18 cellular contexts compared by ENCODE assay signal in the genomic region with DNA sequence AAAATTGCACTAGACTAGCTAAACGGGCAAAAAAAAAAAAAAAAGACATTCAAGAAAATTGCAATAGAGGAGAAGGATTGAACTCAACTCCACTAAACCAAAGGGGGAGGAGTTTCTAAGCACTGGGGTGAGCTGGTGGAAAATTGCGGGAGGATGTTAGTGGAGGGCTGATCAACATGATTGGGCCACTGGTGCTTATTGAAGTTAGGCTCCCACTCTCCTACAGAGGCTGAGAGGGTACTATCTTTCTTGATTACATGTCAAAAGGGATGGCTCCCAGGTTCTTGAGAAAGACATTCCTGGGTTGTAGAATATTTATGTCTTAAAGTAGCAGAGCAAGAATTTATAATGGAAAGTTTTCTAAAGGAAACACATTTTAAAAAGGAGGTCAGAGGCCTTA.
"Had no signal": no experiment of that assay in that cellular context is flagged by ENCODE, and none has a peak within 500 bp of the region (broad histone marks: within the 10 kb centered on the region; RNA-seq: fewer than 3 reads in every experiment).

No MANE protein-coding gene starts in this region.

- ATAC-seq: mucosa of descending colon; natural killer cell; stimulated activated naive B cell treated with anti-CD40 and anti-IgM and Interleukin-4, amounts not matched to agents 10 μg/mL and 1 μg/mL and 100 μg/mL, for 72 hours had no signal

- FAIRE-seq: endothelial cell of umbilical vein, islet of Langerhans had no signal

- H3K27me3 ChIP-seq: colonic mucosa, foreskin keratinocyte, right atrium auricular region, sigmoid colon had no signal

- H3K27ac ChIP-seq: colonic mucosa, foreskin keratinocyte, right atrium auricular region, sigmoid colon, skin epidermis had no signal

- H3K4me1 Mint-ChIP-seq: natural killer cell; neural crest cell; stimulated activated naive B cell treated with anti-CD40 and anti-IgM and Interleukin-4, amounts not matched to agents 10 μg/mL and 1 μg/mL and 100 μg/mL, for 72 hours had no signal

- H3K36me3 Mint-ChIP-seq: natural killer cell had no signal

- H3K4me3 Mint-ChIP-seq: natural killer cell; neural crest cell; stimulated activated naive B cell treated with anti-CD40 and anti-IgM and Interleukin-4, amounts not matched to agents 10 μg/mL and 1 μg/mL and 100 μg/mL, for 72 hours had no signal

- H3K27ac Mint-ChIP-seq: natural killer cell; stimulated activated naive B cell treated with anti-CD40 and anti-IgM and Interleukin-4, amounts not matched to agents 10 μg/mL and 1 μg/mL and 100 μg/mL, for 72 hours had no signal

- H3K4me3 ChIP-seq: colonic mucosa, mucosa of descending colon, right atrium auricular region, sigmoid colon, skin epidermis had no signal

- H3K27me3 Mint-ChIP-seq: stimulated activated naive B cell treated with anti-CD40 and anti-IgM and Interleukin-4, amounts not matched to agents 10 μg/mL and 1 μg/mL and 100 μg/mL, for 72 hours had no signal

- H3K36me3 ChIP-seq: colonic mucosa, right atrium auricular region, sigmoid colon had no signal

- DNase-seq: colonic mucosa; dermis blood vessel endothelial cell; erythroblast; kidney glomerular epithelial cell; mucosa of descending colon; natural killer cell; posterior cingulate gyrus; sigmoid colon; stimulated activated CD4-positive, alpha-beta T cell treated with anti-CD3 and anti-CD28 coated beads, Interleukin-2, amount 100 ng/mL, for 24 hours; stimulated activated CD4-positive, alpha-beta T cell treated with anti-CD3 and anti-CD28 coated beads, Interleukin-4, amount 100 ng/mL, for 4 hours; stimulated activated naive B cell treated with anti-CD40 and anti-IgM and Interleukin-4, amounts not matched to agents 10 μg/mL and 1 μg/mL and 100 μg/mL, for 72 hours; trophoblast cell had no signal

- H3K4me1 ChIP-seq: colonic mucosa, right atrium auricular region, sigmoid colon had no signal
